ENCODE assay signal across 9 cellular contexts in the genomic region with DNA sequence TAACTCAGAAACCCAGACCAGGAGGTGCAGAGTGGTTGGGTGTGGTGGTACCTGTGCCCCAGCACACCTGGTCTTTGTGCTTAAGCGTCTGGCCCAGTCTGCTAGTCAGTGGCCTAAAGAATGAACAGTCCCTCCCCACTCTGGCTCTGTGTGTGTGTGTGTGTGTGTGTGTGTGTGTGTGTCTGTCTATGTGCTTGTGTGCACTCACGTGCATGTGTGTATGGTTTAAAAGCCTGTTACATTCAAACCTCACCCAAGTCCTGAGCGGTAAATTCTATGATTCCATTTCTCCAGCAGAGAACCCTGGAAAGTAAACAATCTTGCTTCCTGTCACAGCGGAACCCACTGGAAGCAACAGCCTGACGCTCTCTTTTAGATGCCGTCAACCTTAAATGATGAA.
"Had no signal": no experiment of that assay in that cellular context is flagged by ENCODE, and none has a peak within 500 bp of the region (broad histone marks: within the 10 kb centered on the region; RNA-seq: fewer than 3 reads in every experiment).

No MANE protein-coding gene starts in this region.

- H2AFZ ChIP-seq: parathyroid adenoma had no signal

- ATAC-seq: left lobe of liver had no signal

- DNase-seq: activated CD4-positive, alpha-beta T cell treated with anti-CD3 and anti-CD28 coated beads for 4 hours; heart left ventricle; stimulated activated CD4-positive, alpha-beta T cell treated with anti-CD3 and anti-CD28 coated beads, Interleukin-15, amount 100 ng/mL, for 24 hours; stimulated activated CD4-positive, alpha-beta T cell treated with anti-CD3 and anti-CD28 coated beads, Interleukin-4, amount 100 ng/mL, for 24 hours had no signal

- H3K9me3 Mint-ChIP-seq: activated T-helper 2 cell treated with anti-CD3 and anti-CD28 coated beads, Interferon-gamma antibody, Interleukin-2, Interleukin-4, amounts not matched to agents 10 μg/mL and 5 μg/mL and 100 μg/mL, durations not matched to agents 14 hours and 24 hours and 36 hours had no signal

- H3K4me1 ChIP-seq: ascending aorta, parathyroid adenoma had no signal

- H3K9ac ChIP-seq: parathyroid adenoma had no signal

- H3K79me2 ChIP-seq: parathyroid adenoma had no signal

- H3K4me3 ChIP-seq: ascending aorta, heart left ventricle, tibial nerve had no signal

- H3K27me3 ChIP-seq: ascending aorta, heart left ventricle, tibial nerve had no signal

- H3K9me3 ChIP-seq: ascending aorta, heart left ventricle, tibial nerve had no signal

- H3K27ac Mint-ChIP-seq: activated T-helper 2 cell treated with anti-CD3 and anti-CD28 coated beads, Interferon-gamma antibody, Interleukin-2, Interleukin-4, amounts not matched to agents 10 μg/mL and 5 μg/mL and 100 μg/mL, durations not matched to agents 14 hours and 24 hours and 36 hours had no signal

- H3K27ac ChIP-seq: ascending aorta, heart left ventricle, parathyroid adenoma, tibial nerve had no signal
